In genomic region chr14:60164404-60164716, GRCh38 we compare ENCODE assay signal across 8 cellular contexts. TPM values are rescaled to one million over a fixed set of nuclear protein-coding genes. Genes with fewer than 3 reads are reported as not detected.
DNase-seq lines count a peak whose midpoint lies in the region; ATAC-seq and TF ChIP-seq lines count a peak whose summit lies in the region.

No MANE protein-coding gene starts in this region.

- no peaks in the 10 kb centered on the region for H3K27me3 ChIP-seq in CD4-positive, alpha-beta memory T cell (ENCODE audit: insufficient read depth, low read length)
- H3K27me3 ChIP-seq in fibroblast of lung (ENCODE audit: control insufficient read depth, insufficient read depth, low read length) (no peaks in the 10 kb centered on the region), gastrocnemius medialis (no peaks in the 10 kb centered on the region)

- H3K4me1 Mint-ChIP-seq in CD4-positive, alpha-beta memory T cell = peaks cover 41 to 61% (median 52%) of the 10 kb centered on the region in 4 donors

- ATAC-seq in GM21723 (IDR thresholded peaks at IDR 0.05; ENCODE audit: unreplicated experiment) (peak; percentile 7), gastrocnemius medialis (peak in 1 of 2 donors; percentile 4)

- peaks cover 3 to 23% of the 10 kb centered on the region in 2 donors for H3K36me3 Mint-ChIP-seq in CD4-positive, alpha-beta memory T cell

- H3K9me3 Mint-ChIP-seq in CD4-positive, alpha-beta memory T cell = no peaks in the 10 kb centered on the region

- in situ Hi-C loops in gastrocnemius medialis (cut with MboI; ENCODE audit: low sequenced_read_pairs in 4 of 4) = loop anchor here in 2 of 4 donors (10.0 kb wide), 1 partner anchor 70 kb away; the partner anchor contains the start of gene PCNX4 (in 2 of the 2)

- TF ChIP-seq POLR2A in gastrocnemius medialis (IDR thresholded peaks at IDR 0.05) = no peak

- H3K4me3 Mint-ChIP-seq in CD4-positive, alpha-beta memory T cell = peak overlapping the region; percentile 96 to 99 (median 99)

- peaks cover 19% of the 10 kb centered on the region for H3K79me2 ChIP-seq in fibroblast of lung (ENCODE audit: control insufficient read depth, insufficient read depth, low read length)

- H3K4me1 ChIP-seq in CD4-positive, alpha-beta memory T cell (ENCODE audit: insufficient read depth, low read length) = peaks cover 59% of the 10 kb centered on the region
- H3K4me1 ChIP-seq in fibroblast of lung (ENCODE audit: control insufficient read depth, extremely low read depth, insufficient read depth, low read length) (peaks cover 2% of the 10 kb centered on the region), gastrocnemius medialis (peaks cover 37 to 58% of the 10 kb centered on the region in 2 donors)

- no peaks in the 10 kb centered on the region for H3K27me3 Mint-ChIP-seq in CD4-positive, alpha-beta memory T cell

- peak overlapping the region; percentile 81 for H3K9ac ChIP-seq in fibroblast of lung (ENCODE audit: insufficient read depth, low read length)

- no peak for TF ChIP-seq CTCF in RWPE1 (conservative IDR thresholded peaks at IDR 0.05; ENCODE audit: low read depth)
- TF ChIP-seq CTCF in fibroblast of lung (conservative IDR thresholded peaks at IDR 0.05 in 1 of 2, IDR thresholded peaks at IDR 0.05 in 1 of 2; ENCODE audit: low read depth in 1 of 2, low read length in 2 of 2) = no peak
- no peak for TF ChIP-seq CTCF in gastrocnemius medialis (IDR thresholded peaks at IDR 0.05 in 4 of 5, conservative IDR thresholded peaks at IDR 0.05 in 1 of 5)

- H3K4me2 ChIP-seq in fibroblast of lung (ENCODE audit: extremely low read depth, insufficient read depth, low read length) = peak overlapping the region; percentile 90

- H3K4me3 ChIP-seq in CD4-positive, alpha-beta memory T cell (ENCODE audit: low read length in 2 of 2) = peak overlapping the region; percentile 74 to 76
- H3K4me3 ChIP-seq in fibroblast of lung (replicated peaks in 1 of 4; ENCODE audit: control extremely low read depth in 1 of 4, insufficient read depth in 1 of 4, low read depth in 3 of 4, low read length in 4 of 4) (peak overlapping the region; percentile 79 to 88 (median 86)), gastrocnemius medialis (peak overlapping the region; percentile 81 to 95 (median 92))

- H3K9me3 ChIP-seq in CD4-positive, alpha-beta memory T cell (ENCODE audit: control insufficient read depth in 1 of 2, low read length in 2 of 2) = no peaks in the 10 kb centered on the region
- H3K9me3 ChIP-seq in fibroblast of lung (ENCODE audit: control insufficient read depth, insufficient read depth, low read depth, low read length) = no peaks in the 10 kb centered on the region
- H3K9me3 ChIP-seq in gastrocnemius medialis = no peaks in the 10 kb centered on the region

- no peaks in the 10 kb centered on the region for H4K20me1 ChIP-seq in fibroblast of lung (ENCODE audit: control insufficient read depth, extremely low read depth, insufficient read depth, low read length)

- CTCF ChIA-PET in CD4-positive, alpha-beta memory T cell (lab: Charles Lee; ENCODE audit: partially characterized antibody) = interaction anchor here (0.8 to 9.3 kb wide), 10 partner anchors 11 to 587 kb away, joined by 3 to 102 read pairs (median 16); partner anchors contain the start of gene PPM1A
- CTCF ChIA-PET in RWPE1 (lab: Yijun Ruan, JAX) = interaction anchor here (0.5 kb wide), 1 partner anchor 681 kb away, joined by 3 read pairs; no protein-coding TSS in a partner anchor

- POLR2A ChIA-PET in CD4-positive, alpha-beta memory T cell (lab: Charles Lee; ENCODE audit: partially characterized antibody) = interaction anchor here (0.8 to 7.3 kb wide), 11 partner anchors 11 to 680 kb away, joined by 3 to 121 read pairs (median 7); partner anchors contain the start of genes JKAMP, L3HYPDH, PCNX4 and PPM1A
- POLR2A ChIA-PET in RWPE1 (lab: Yijun Ruan, JAX; ENCODE audit: low non-redundant PET) = no interaction called here

- intact Hi-C loops in CD4-positive, alpha-beta memory T cell (cut with micrococcal nuclease) = loop anchor here (1.0 to 2.0 kb wide), 3 partner anchors 12 to 976 kb away; partner anchors contain the start of genes DAAM1 and PPM1A
- intact Hi-C loops in gastrocnemius medialis (cut with DNase I; ENCODE audit: low total_unique reads) = loop anchor here (2.0 to 5.0 kb wide), 2 partner anchors 84 to 963 kb away; partner anchors contain the start of gene PPM1A

- peak overlapping the region; percentile 97 to 99 (median 99) for H3K27ac Mint-ChIP-seq in CD4-positive, alpha-beta memory T cell

- H2AFZ ChIP-seq in fibroblast of lung (ENCODE audit: low read length) = peak overlapping the region; percentile 2

- no peaks in the 10 kb centered on the region for H3K36me3 ChIP-seq in CD4-positive, alpha-beta memory T cell (ENCODE audit: insufficient read depth, low read length)
- H3K36me3 ChIP-seq in fibroblast of lung (ENCODE audit: control insufficient read depth, insufficient read depth, low read length) (no peaks in the 10 kb centered on the region), gastrocnemius medialis (peaks cover 0 to 25% of the 10 kb centered on the region in 2 donors)

- peak overlapping the region; percentile 82 for H3K27ac ChIP-seq in CD4-positive, alpha-beta memory T cell (ENCODE audit: low read depth, low read length)
- H3K27ac ChIP-seq in RWPE1 (peak overlapping the region; percentile 95), fibroblast of lung (ENCODE audit: insufficient read depth, low read length) (peak overlapping the region; percentile 84), gastrocnemius medialis (peak overlapping the region; percentile 97 to 100 (median 99))

- no peak for DNase-seq in CD4-positive, alpha-beta memory T cell
- DNase-seq in RWPE1 (ENCODE audit: low spot score) (no peak), fibroblast of lung (ENCODE audit: low read depth in 2 of 2) (no peak), gastrocnemius medialis (no peak), NCI-H187 treated with DMSO at 0.1 percent for 48 hours (lab: John Stamatoyannopoulos, UW) (no peak), Ammon's horn (ENCODE audit: low spot score) (no peak)
- DNase-seq in activated CD4-positive, alpha-beta T cell treated with anti-CD3 and anti-CD28 coated beads for 1 hour = no peak

RNA-seq across cellular contexts. Expression of gene DHRS7, which starts 0.8 kb away (rescaled TPM):
- 10 to 100 TPM; 63.5 to 69.6 TPM for total RNA-seq in CD4-positive, alpha-beta memory T cell
- 100 to 1,000 TPM; 213 to 386 TPM for polyA plus RNA-seq in CD4-positive, alpha-beta memory T cell
- total RNA-seq in fibroblast of lung (152 and 170 TPM in 2 replicates), gastrocnemius medialis (1,000 to 10,000 TPM in 3 of 4 donors, 100 to 1,000 TPM in 1; 937 to 2,179 (median 1,242) TPM)
- polyA plus RNA-seq in fibroblast of lung = 61.0 and 71.8 TPM in 2 replicates
- polyA plus RNA-seq in fibroblast of lung (2012) = 61.1 and 85.9 TPM in 2 replicates
- 9.4 and 14.5 TPM in 2 replicates for polyA minus RNA-seq in fibroblast of lung (ENCODE audit: low replicate concordance)
